ENCODE assay signal across 1 cellular context in genomic region chr12:107027304-107028053, GRCh38.
TF ChIP-seq lines count a peak whose summit lies in the region.

No MANE protein-coding gene starts in this region.

TF ChIP-seq in HEK293, 187 proteins besides CTCF, POLR2A, EP300 and RAD21 (continued from another document):
- TF ChIP-seq ZNF398 (tag by site-specific recombination; IDR thresholded peaks at IDR 0.05) (no peak), ZNF350 (tag by site-specific recombination; IDR thresholded peaks at IDR 0.05) (no peak), OVOL3 (tag by site-specific recombination; IDR thresholded peaks at IDR 0.05) (no peak), ZNF266 (tag by site-specific recombination; IDR thresholded peaks at IDR 0.05; ENCODE audit: low read depth) (no peak), SP7 (tag by site-specific recombination; IDR thresholded peaks at IDR 0.05) (no peak), ZNF138 (tag by site-specific recombination; IDR thresholded peaks at IDR 0.05; ENCODE audit: borderline replicate concordance) (no peak), ZNF211 (tag by site-specific recombination; IDR thresholded peaks at IDR 0.05; ENCODE audit: low read depth) (no peak), ZNF221 (tag by site-specific recombination; IDR thresholded peaks at IDR 0.05; ENCODE audit: borderline replicate concordance) (no peak)
